Comparison of ENCODE assay signal across 10 cellular contexts in the genomic region with DNA sequence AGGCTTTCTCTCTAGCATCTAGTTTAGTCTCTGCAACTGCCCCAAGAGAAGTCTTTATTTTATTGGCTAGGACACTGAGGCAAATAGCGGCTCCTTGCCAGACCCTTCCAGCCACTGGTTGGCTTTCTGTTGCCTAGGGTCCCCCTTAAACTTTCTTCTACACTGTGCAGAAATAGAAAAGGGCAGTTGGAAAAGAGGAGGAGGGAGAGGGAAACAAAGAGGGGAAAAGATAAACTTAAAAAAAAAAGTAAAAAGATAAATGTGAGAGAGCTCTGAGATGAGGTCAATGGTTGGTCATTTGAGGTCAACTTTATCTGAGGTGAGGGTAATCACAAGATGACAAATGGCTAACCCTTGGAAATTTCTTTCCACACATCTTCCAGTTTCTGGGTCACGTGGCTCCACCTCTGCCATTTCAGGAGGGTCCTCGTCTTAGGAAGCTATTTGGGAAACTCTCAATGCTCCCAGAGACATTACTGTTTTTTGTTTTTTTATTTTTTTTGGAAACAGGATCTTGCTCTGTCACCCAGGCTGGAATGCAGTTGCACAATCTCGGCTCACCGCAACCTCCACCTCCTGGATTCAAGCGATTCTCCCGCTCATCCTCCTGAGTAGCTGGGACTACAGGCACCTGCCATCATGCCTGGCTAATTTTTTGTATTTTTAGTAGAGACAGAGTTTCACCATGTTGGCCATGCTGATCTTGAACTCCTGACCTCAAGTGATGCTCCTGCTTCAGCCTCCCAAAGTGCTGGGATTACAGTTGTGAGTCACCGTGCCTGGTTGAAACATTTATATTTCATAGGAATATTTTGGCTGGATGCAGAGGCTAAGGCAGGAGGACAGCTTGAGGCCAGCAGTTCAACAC.
DNase-seq lines count a peak whose midpoint lies in the region; ATAC-seq and TF ChIP-seq lines count a peak whose summit lies in the region.
"Had no signal": no experiment of that assay in that cellular context is flagged by ENCODE, and none has a peak within 500 bp of the region (broad histone marks: within the 10 kb centered on the region; RNA-seq: fewer than 3 reads in every experiment).

No MANE protein-coding gene starts in this region.

- no peak for ATAC-seq in GM19467 (IDR thresholded peaks at IDR 0.05; ENCODE audit: unreplicated experiment)
- no peak for ATAC-seq in GM19452 (IDR thresholded peaks at IDR 0.05; ENCODE audit: unreplicated experiment)
- no peak for ATAC-seq in HG02623 (IDR thresholded peaks at IDR 0.05; ENCODE audit: unreplicated experiment)

- peak overlapping the region; percentile 52 for H3K27ac Mint-ChIP-seq in progenitor cell of endocrine pancreas
- H3K27ac Mint-ChIP-seq: activated naive CD4-positive, alpha-beta T cell treated with anti-CD3 and anti-CD28 coated beads, Interleukin-2, amount 50 U/mL, for 24 hours had no signal

- H3K4me3 ChIP-seq in fibroblast of pulmonary artery (replicated peaks; ENCODE audit: low read depth, low read length) = no peak overlapping the region

- H3K4me3 Mint-ChIP-seq in progenitor cell of endocrine pancreas (ENCODE audit: low read depth) = no peak overlapping the region
- H3K4me3 Mint-ChIP-seq: activated naive CD4-positive, alpha-beta T cell treated with anti-CD3 and anti-CD28 coated beads, Interleukin-2, amount 50 U/mL, for 24 hours had no signal

- peak; percentile 81 for DNase-seq in H4 (ENCODE audit: low spot score)
- peak; percentile 39 for DNase-seq in T1000 (lab: John Stamatoyannopoulos, UW)
- peak; percentile 82 for DNase-seq in fibroblast of pulmonary artery (ENCODE audit: low read depth)
- DNase-seq in progenitor cell of endocrine pancreas (ENCODE audit: low spot score, unreplicated experiment) = no peak
- DNase-seq in SHP77 (lab: John Stamatoyannopoulos, UW) = no peak
- DNase-seq: NCI-H2029 treated with DMSO at 0.1 percent for 48 hours had no signal

- TF ChIP-seq CTCF in fibroblast of pulmonary artery (IDR thresholded peaks at IDR 0.05; ENCODE audit: low read length, missing control alignments) (no peak), progenitor cell of endocrine pancreas (IDR thresholded peaks at IDR 0.05; ENCODE audit: unreplicated experiment) (no peak)

- no peaks in the 10 kb centered on the region for H3K9me3 Mint-ChIP-seq in progenitor cell of endocrine pancreas (ENCODE audit: low read depth)
- H3K9me3 Mint-ChIP-seq: activated naive CD4-positive, alpha-beta T cell treated with anti-CD3 and anti-CD28 coated beads, Interleukin-2, amount 50 U/mL, for 24 hours had no signal

- no peaks in the 10 kb centered on the region for H3K27me3 Mint-ChIP-seq in progenitor cell of endocrine pancreas
- H3K27me3 Mint-ChIP-seq: activated naive CD4-positive, alpha-beta T cell treated with anti-CD3 and anti-CD28 coated beads, Interleukin-2, amount 50 U/mL, for 24 hours had no signal

- H3K36me3 Mint-ChIP-seq in progenitor cell of endocrine pancreas (ENCODE audit: insufficient read depth) = no peaks in the 10 kb centered on the region
- H3K36me3 Mint-ChIP-seq: activated naive CD4-positive, alpha-beta T cell treated with anti-CD3 and anti-CD28 coated beads, Interleukin-2, amount 50 U/mL, for 24 hours had no signal

- peaks cover 37% of the 10 kb centered on the region for H3K4me1 Mint-ChIP-seq in progenitor cell of endocrine pancreas (ENCODE audit: low read depth)

Comparison
In these comparisons a context has a peak if more than half of its experiments do, and no peak if none do; other contexts are left out.
1. DNase-seq: peak in H4 (single experiment), T1000 (single experiment) and fibroblast of pulmonary artery (single experiment); none in progenitor cell of endocrine pancreas (single experiment) and SHP77 (0 of 2).